ENCODE assay signal across 10 cellular contexts in the genomic region with DNA sequence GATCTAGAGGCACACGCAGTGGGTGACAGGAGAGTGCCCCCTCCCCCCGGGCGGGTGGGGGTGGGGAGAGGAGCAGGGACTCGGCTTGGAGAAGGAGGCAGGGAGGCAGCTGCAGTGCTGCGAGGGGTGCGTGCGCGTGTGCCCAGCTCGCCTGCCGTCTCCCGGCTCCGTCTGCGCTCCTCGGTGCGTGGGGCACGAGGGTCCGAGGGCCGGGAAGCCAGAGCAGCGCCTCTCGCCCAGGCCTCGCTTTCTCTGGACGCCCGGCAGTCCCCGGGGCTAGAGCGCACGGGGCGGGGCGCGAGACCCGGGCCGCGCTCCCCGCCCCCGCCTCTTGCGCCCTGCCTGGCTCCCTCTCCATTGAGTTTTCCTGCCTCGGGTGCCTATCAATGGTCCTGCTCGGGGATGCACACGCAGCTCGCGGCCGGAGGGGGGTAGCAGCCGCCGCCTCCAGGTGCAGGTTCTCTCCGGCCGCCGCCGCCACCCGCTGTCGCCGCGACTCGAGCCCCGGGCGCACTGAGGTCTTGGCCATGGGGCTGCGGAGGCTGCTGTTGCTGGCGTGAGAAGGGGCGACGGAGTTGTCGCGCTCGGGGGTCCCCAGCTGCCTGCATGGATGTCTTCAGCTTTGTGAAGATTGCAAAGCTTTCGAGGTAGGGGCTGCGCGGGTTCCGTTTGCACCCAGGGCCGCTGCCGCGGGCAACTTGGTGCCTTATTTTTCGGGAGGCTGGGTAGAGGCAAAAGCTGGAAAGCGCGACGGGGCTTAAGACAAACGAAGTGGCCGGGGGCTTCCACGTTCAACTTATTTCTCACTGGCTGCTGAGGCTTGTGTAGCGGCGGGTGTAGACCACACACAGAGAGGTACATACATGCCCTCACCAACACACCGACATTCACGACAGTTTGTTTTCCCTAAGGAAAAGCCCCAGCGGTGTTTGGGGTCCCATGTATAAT. TPM values are rescaled to one million over a fixed set of nuclear protein-coding genes. Genes with fewer than 3 reads are reported as not detected.
DNase-seq lines count a peak whose midpoint lies in the region; ATAC-seq, FAIRE-seq and TF ChIP-seq lines count a peak whose summit lies in the region.
"Had no signal": no experiment of that assay in that cellular context is flagged by ENCODE, and none has a peak within 500 bp of the region (broad histone marks: within the 10 kb centered on the region; RNA-seq: fewer than 3 reads in every experiment).

A gene (plus strand): TSS at position 108 of the 948 bp plus-strand sequence. CDS start 499 bp downstream, at position 607.

- H3K9me3 ChIP-seq in A549 (no peaks in the 10 kb centered on the region), ectodermal cell (ENCODE audit: control insufficient read depth, low read length) (no peaks in the 10 kb centered on the region), mesodermal cell (ENCODE audit: control insufficient read depth, low read length) (no peaks in the 10 kb centered on the region)

- TF ChIP-seq EP300 in A549 (IDR thresholded peaks at IDR 0.05): no peak

- POLR2A ChIA-PET in A549 (lab: Yijun Ruan, JAX): no interaction called here

- no peak for FAIRE-seq in A549 (lab: Jason Lieb, UNC)

- H3K27me3 ChIP-seq in ectodermal cell (ENCODE audit: control insufficient read depth, insufficient read depth, low read length, poor library complexity, severe bottlenecking): peaks cover 53% of the 10 kb centered on the region

- CTCF ChIA-PET in A549 (lab: Yijun Ruan, JAX): interaction anchor here (0.9 to 1.6 kb wide), 3 partner anchors 10 to 563 kb away, joined by 3 to 8 read pairs (median 3); no protein-coding TSS in a partner anchor

- H3K4me3 ChIP-seq in A549 (peak within 1 kb of the TSS; percentile 59), ectodermal cell (ENCODE audit: insufficient read depth, low read depth, low read length) (peak within 1 kb of the TSS; percentile 34), mesodermal cell (ENCODE audit: extremely low read depth, insufficient read depth, low read length, poor library complexity, severe bottlenecking) (peak within 1 kb of the TSS; percentile 39)

- TF ChIP-seq CTCF in A549 (IDR thresholded peaks at IDR 0.05): no peak

- H3K4me2 ChIP-seq in A549: peak within 1 kb of the TSS; percentile 95

- 61% methylated on average over 20 of the region's 80 CpGs for WGBS in A549 (ENCODE audit: missing lambda C conversion rate)
- WGBS in ectodermal cell, 2 experiments: 1% methylated on average over 75 to 79 of the region's 80 CpGs
- WGBS in mesodermal cell (ENCODE audit: insufficient coverage in 2 of 2), 2 experiments: 1 to 3% methylated on average over 8 to 23 of the region's 80 CpGs

- H3K27ac ChIP-seq in A549 (peak within 1 kb of the TSS; percentile 70 to 83; a peak in 5 of 6 replicates), ectodermal cell (ENCODE audit: insufficient read depth, low read depth, low read length, poor library complexity, severe bottlenecking) (no peak within 1 kb of the TSS), mesodermal cell (ENCODE audit: low read depth, low read length, severe bottlenecking) (no peak within 1 kb of the TSS)

- H3K4me1 ChIP-seq in A549 (peaks cover 10% of the 10 kb centered on the region; the same call in 1 of the 3 replicates), ectodermal cell (ENCODE audit: control insufficient read depth, insufficient read depth, low read length) (no peaks in the 10 kb centered on the region), mesodermal cell (ENCODE audit: control insufficient read depth, insufficient read depth, low read length, poor library complexity, severe bottlenecking) (peaks cover 3% of the 10 kb centered on the region)

- H3K36me3 ChIP-seq in ectodermal cell (ENCODE audit: control insufficient read depth, insufficient read depth, low read length) (no peaks in the 10 kb centered on the region), mesodermal cell (ENCODE audit: control insufficient read depth, insufficient read depth, low read length) (no peaks in the 10 kb centered on the region)

- peak; percentile 58 to 79 for ATAC-seq in A549
- no peak for ATAC-seq in GM21723 (IDR thresholded peaks at IDR 0.05; ENCODE audit: unreplicated experiment)
- ATAC-seq: activated CD4-positive, alpha-beta T cell treated with anti-CD3 and anti-CD28 coated beads for 36 hours had no signal

- TF ChIP-seq RAD21 in A549 (conservative IDR thresholded peaks at IDR 0.05 in 1 of 2, IDR thresholded peaks at IDR 0.05 in 1 of 2): peak in 1 of 2 experiments; percentile 32; a peak in 1 of 5 replicates

- DNase-seq in A549 (ENCODE audit: low read depth in 1 of 2, low spot score in 1 of 2) (peak in 1 of 2 experiments; percentile 20), LHCN-M2 (ENCODE audit: low read depth) (peak; percentile 55), UCSD-AML1 (lab: John Stamatoyannopoulos, UW; ENCODE audit: unreplicated experiment) (no peak), cerebellar nuclear complex (lab: John Stamatoyannopoulos, UW) (no peak), 8988T (no peak)
- DNase-seq: activated CD4-positive, alpha-beta T cell treated with anti-CD3 and anti-CD28 coated beads for 36 hours; NCI-H1436 treated with DMSO at 0.1 percent for 48 hours had no signal

- TF ChIP-seq POLR2A in A549 (IDR thresholded peaks at IDR 0.05; ENCODE audit: low read length): no peak

TF ChIP-seq in A549, 52 proteins besides CTCF, POLR2A, EP300 and RAD21 (continues in another document):
- TF ChIP-seq, protein P1, sequence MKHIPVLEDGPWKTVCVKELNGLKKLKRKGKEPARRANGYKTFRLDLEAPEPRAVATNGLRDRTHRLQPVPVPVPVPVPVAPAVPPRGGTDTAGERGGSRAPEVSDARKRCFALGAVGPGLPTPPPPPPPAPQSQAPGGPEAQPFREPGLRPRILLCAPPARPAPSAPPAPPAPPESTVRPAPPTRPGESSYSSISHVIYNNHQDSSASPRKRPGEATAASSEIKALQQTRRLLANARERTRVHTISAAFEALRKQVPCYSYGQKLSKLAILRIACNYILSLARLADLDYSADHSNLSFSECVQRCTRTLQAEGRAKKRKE (CRISPR knock-in tag; IDR thresholded peaks at IDR 0.05; ENCODE audit: low read depth): no peak
- no peak for TF ChIP-seq JUN (IDR thresholded peaks at IDR 0.05)
- no peak for TF ChIP-seq FOSL2 (IDR thresholded peaks at IDR 0.05)
- TF ChIP-seq FOSL2 (CRISPR knock-in tag; IDR thresholded peaks at IDR 0.05): no peak
- TF ChIP-seq POLR2AphosphoS2 (conservative IDR thresholded peaks at IDR 0.05; ENCODE audit: low read length): no peak
- no peak; the same call in 2 of the 3 replicates for TF ChIP-seq SMC3 (IDR thresholded peaks at IDR 0.05)
- TF ChIP-seq RFX5 (IDR thresholded peaks at IDR 0.05): no peak
- TF ChIP-seq HEYL (CRISPR knock-in tag; IDR thresholded peaks at IDR 0.05): no peak
- no peak for TF ChIP-seq ZC3H11A (IDR thresholded peaks at IDR 0.05)
- TF ChIP-seq PHF8 (IDR thresholded peaks at IDR 0.05; ENCODE audit: borderline replicate concordance, low read depth): no peak
- TF ChIP-seq, protein P2, sequence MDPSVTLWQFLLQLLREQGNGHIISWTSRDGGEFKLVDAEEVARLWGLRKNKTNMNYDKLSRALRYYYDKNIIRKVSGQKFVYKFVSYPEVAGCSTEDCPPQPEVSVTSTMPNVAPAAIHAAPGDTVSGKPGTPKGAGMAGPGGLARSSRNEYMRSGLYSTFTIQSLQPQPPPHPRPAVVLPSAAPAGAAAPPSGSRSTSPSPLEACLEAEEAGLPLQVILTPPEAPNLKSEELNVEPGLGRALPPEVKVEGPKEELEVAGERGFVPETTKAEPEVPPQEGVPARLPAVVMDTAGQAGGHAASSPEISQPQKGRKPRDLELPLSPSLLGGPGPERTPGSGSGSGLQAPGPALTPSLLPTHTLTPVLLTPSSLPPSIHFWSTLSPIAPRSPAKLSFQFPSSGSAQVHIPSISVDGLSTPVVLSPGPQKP (IDR thresholded peaks at IDR 0.05; ENCODE audit: low read depth, low read length): no peak
- TF ChIP-seq BHLHE40 (IDR thresholded peaks at IDR 0.05; ENCODE audit: low read depth, low read length): no peak
- TF ChIP-seq FOXS1 (CRISPR knock-in tag; IDR thresholded peaks at IDR 0.05): no peak
- TF ChIP-seq, protein P3, sequence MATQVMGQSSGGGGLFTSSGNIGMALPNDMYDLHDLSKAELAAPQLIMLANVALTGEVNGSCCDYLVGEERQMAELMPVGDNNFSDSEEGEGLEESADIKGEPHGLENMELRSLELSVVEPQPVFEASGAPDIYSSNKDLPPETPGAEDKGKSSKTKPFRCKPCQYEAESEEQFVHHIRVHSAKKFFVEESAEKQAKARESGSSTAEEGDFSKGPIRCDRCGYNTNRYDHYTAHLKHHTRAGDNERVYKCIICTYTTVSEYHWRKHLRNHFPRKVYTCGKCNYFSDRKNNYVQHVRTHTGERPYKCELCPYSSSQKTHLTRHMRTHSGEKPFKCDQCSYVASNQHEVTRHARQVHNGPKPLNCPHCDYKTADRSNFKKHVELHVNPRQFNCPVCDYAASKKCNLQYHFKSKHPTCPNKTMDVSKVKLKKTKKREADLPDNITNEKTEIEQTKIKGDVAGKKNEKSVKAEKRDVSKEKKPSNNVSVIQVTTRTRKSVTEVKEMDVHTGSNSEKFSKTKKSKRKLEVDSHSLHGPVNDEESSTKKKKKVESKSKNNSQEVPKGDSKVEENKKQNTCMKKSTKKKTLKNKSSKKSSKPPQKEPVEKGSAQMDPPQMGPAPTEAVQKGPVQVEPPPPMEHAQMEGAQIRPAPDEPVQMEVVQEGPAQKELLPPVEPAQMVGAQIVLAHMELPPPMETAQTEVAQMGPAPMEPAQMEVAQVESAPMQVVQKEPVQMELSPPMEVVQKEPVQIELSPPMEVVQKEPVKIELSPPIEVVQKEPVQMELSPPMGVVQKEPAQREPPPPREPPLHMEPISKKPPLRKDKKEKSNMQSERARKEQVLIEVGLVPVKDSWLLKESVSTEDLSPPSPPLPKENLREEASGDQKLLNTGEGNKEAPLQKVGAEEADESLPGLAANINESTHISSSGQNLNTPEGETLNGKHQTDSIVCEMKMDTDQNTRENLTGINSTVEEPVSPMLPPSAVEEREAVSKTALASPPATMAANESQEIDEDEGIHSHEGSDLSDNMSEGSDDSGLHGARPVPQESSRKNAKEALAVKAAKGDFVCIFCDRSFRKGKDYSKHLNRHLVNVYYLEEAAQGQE (IDR thresholded peaks at IDR 0.05): no peak
- no peak for TF ChIP-seq HDAC2 (IDR thresholded peaks at IDR 0.05)

RNA-seq across cellular contexts. Expression of the gene that starts here (rescaled TPM):
- polyA plus RNA-seq in A549 (2011; rRNA removed) (0.28 and 0.36 TPM in 2 replicates), A549 (2017; fragmentation: RNase III; extraction: RNeasy Plus Mini Kit Qiagen cat#74134 plus additional on column Dnase treatment) (0.04 to 0.08 TPM (median 0.07 TPM) in 3 replicates)
- polyA plus RNA-seq in A549 (2012; cell fraction: cytosol; rRNA removed): 0.10 and 0.12 TPM in 2 replicates
- polyA plus RNA-seq in A549 (2012; cell fraction: nucleus; rRNA removed): 0.08 and 0.27 TPM in 2 replicates
- polyA minus RNA-seq in A549 (2011; rRNA and poly(A)+ RNA removed): 0.39 and 0.91 TPM in 2 replicates
- 2.6 and 3.7 TPM in 2 replicates for total RNA-seq in LHCN-M2 (2014; rRNA removed)
- 1.8 TPM for polyA plus RNA-seq in LHCN-M2 (2012)
- not detected for polyA plus RNA-seq in ectodermal cell (2013, experiment 1 of 4)
- not detected for polyA plus RNA-seq in ectodermal cell (2013, experiment 2 of 4)
- polyA plus RNA-seq in ectodermal cell (2013, experiment 3 of 4): not detected
- polyA plus RNA-seq in ectodermal cell (2013, experiment 4 of 4): not detected
- 1.2 TPM for polyA plus RNA-seq in mesodermal cell (2013, experiment 1 of 2)
- 1.6 TPM for polyA plus RNA-seq in mesodermal cell (2013, experiment 2 of 2)
- total RNA-seq: activated CD4-positive, alpha-beta T cell treated with anti-CD3 and anti-CD28 coated beads for 36 hours had no signal

Comparison
In these comparisons a context has a peak if more than half of its experiments do, and no peak if none do; other contexts are left out.
1. Peak in ATAC-seq, H3K4me3 ChIP-seq, H3K27ac ChIP-seq and H3K4me2 ChIP-seq in A549; RNA of the gene not detected or under 1 TPM.